Comparison of ENCODE assay signal across 8 cellular contexts in the genomic region with DNA sequence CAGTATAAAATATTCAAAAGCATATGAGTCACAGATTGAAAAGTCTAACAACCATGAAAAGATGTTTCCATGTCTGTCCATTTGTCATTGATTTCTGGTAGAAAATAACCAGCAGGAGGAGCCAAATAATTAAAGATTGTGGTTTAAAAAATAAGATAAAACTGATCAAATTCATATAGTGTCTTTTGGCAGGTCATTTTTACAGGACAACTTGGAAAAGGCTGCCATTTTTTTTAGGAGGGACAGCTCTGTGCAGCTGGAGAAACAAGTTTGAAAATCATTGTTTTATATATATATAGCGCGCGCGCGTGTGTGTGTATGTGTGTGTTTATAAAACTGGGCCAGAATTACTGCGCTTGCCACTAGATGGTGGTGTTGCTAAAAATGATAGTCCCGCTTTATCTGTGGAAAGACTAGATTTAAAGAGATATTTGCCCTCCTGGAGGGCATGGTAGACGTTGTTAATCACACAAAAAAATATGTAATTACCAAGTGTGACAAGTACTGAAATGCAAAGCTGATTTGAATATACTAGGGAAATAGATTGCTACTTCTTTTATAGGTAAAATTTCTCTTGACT. TPM values are rescaled to one million over a fixed set of nuclear protein-coding genes. Genes with fewer than 3 reads are reported as not detected.
DNase-seq lines count a peak whose midpoint lies in the region; ATAC-seq and TF ChIP-seq lines count a peak whose summit lies in the region.

No MANE protein-coding gene starts in this region.

- peak overlapping the region; percentile 43 to 71 (median 66) for H3K4me3 ChIP-seq in gastrocnemius medialis

- H3K4me1 ChIP-seq in gastrocnemius medialis, result peaks cover 17 to 34% of the 10 kb centered on the region in 2 donors

- H3K9me3 ChIP-seq in gastrocnemius medialis, result no peaks in the 10 kb centered on the region

- no peaks in the 10 kb centered on the region for H3K36me3 ChIP-seq in gastrocnemius medialis

- H3K27ac ChIP-seq in gastrocnemius medialis, result peak overlapping the region; percentile 90 to 98 (median 94)

- ATAC-seq in gastrocnemius medialis, result peak; percentile 45 to 62
- no peak for ATAC-seq in HG02840 (IDR thresholded peaks at IDR 0.05; ENCODE audit: low FRiP score, unreplicated experiment)

- in situ Hi-C loops in gastrocnemius medialis (cut with MboI; ENCODE audit: low sequenced_read_pairs in 4 of 4), result loop anchor here (5.0 to 25.0 kb wide), 6 partner anchors 111 to 864 kb away; a partner anchor contains a TSS

- TF ChIP-seq POLR2A in gastrocnemius medialis (IDR thresholded peaks at IDR 0.05), result no peak

- DNase-seq in D341Med (ENCODE audit: low spot score) (peak; percentile 55), HCEC 1CT (peak; percentile 74), NCI-H146 (lab: John Stamatoyannopoulos, UW) (peak; percentile 56), T-helper 1 cell (peak; percentile 26 to 82 (median 64)), anterior cingulate cortex (lab: John Stamatoyannopoulos, UW) (peak in 50 of 58 donors; percentile 14 to 79 (median 52)), hepatic stellate cell (ENCODE audit: low spot score) (peak; percentile 41), gastrocnemius medialis (peak; percentile 48 to 78)

- H3K27me3 ChIP-seq in gastrocnemius medialis, result peaks cover 0 to 5% (median 4%) of the 10 kb centered on the region in 3 donors

- intact Hi-C loops in gastrocnemius medialis (cut with DNase I; ENCODE audit: low total_unique reads), result loop anchor here (1.0 to 10.0 kb wide), 8 partner anchors 39 to 1506 kb away; a partner anchor contains a TSS

- TF ChIP-seq CTCF in gastrocnemius medialis (IDR thresholded peaks at IDR 0.05 in 4 of 5, conservative IDR thresholded peaks at IDR 0.05 in 1 of 5), result peak in 4 of 5 experiments; percentile 69 to 82 (median 76)

RNA-seq across cellular contexts. Expression of a gene that starts 1.3 kb away (rescaled TPM):
- total RNA-seq in gastrocnemius medialis, result 10 to 100 TPM; 10.5 to 23.4 (median 15.7) TPM

RNA-seq across cellular contexts. Expression of a gene that starts 14.4 kb away (rescaled TPM):
- total RNA-seq in gastrocnemius medialis, result under 1 TPM in 1 of 4 donors, not detected in 3; 0.16 TPM

RNA-seq across cellular contexts. Expression of a gene that starts 59.5 kb away (rescaled TPM):
- 10 to 100 TPM in 3 of 4 donors, 1 to 10 TPM in 1; 8.2 to 24.5 (median 17.8) TPM for total RNA-seq in gastrocnemius medialis
